ENCODE assay signal across 24 cellular contexts in genomic region chr3:134194247-134194646, GRCh38.
"Had no signal": no experiment of that assay in that cellular context is flagged by ENCODE, and none has a peak within 500 bp of the region (broad histone marks: within the 10 kb centered on the region; RNA-seq: fewer than 3 reads in every experiment).

No MANE protein-coding gene starts in this region.

- H3K4me3 ChIP-seq: dorsolateral prefrontal cortex, esophagus squamous epithelium, gastrocnemius medialis, heart right ventricle, left lung, lower lobe of right lung, mucosa of descending colon had no signal

- DNase-seq: cortex of kidney; dorsolateral prefrontal cortex; effector CD4-positive, alpha-beta T cell; effector memory CD4-positive, alpha-beta T cell; erythroblast; esophagus squamous epithelium; foreskin fibroblast; foreskin melanocyte; gastrocnemius medialis; glutamatergic neuron; head of caudate nucleus; heart right ventricle; hippocampal formation; left cardiac atrium; left lung; left ventricle myocardium superior; lower lobe of right lung; mesenchymal stem cell; mucosa of descending colon; naive B cell had no signal

- H3K27me3 ChIP-seq: dorsolateral prefrontal cortex, esophagus squamous epithelium, gastrocnemius medialis, heart right ventricle, left lung had no signal

- FAIRE-seq: colon, islet of Langerhans had no signal

- ATAC-seq: esophagus mucosa, gastrocnemius medialis, heart right ventricle, left cardiac atrium, left lung, left ventricle myocardium superior, lower lobe of right lung, mucosa of descending colon had no signal

- H3K9me3 ChIP-seq: esophagus squamous epithelium, gastrocnemius medialis, heart right ventricle, left lung, lower lobe of right lung, mucosa of descending colon had no signal

- H3K4me1 ChIP-seq: esophagus squamous epithelium, gastrocnemius medialis, heart right ventricle, left lung, lower lobe of right lung had no signal

- H3K27ac ChIP-seq: dorsolateral prefrontal cortex, epithelial cell of prostate, esophagus squamous epithelium, gastrocnemius medialis, heart right ventricle, left lung, lower lobe of right lung had no signal
